In the genomic region with DNA sequence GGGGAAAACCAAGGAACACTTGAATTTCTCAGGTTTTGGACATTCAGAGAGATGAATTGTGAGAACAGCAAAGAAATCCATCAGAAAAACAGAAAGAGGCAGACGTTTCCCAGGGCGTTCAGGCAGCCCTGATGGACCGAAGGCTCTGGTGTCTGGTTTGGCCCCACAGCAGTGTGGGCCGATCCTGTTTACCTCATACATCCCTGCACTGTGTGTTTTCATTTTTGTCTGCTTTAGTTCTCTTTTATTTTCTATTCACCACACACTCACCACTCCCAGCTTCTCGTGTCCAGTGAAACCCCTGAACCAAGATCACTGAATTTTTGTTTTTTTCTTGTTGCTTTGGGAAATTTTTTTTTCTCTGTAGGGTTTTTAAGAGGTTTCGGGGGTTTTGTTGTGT, we compare ENCODE assay signal across 14 cellular contexts. TPM values are rescaled to one million over a fixed set of nuclear protein-coding genes. Genes with fewer than 3 reads are reported as not detected.
A peak's percentile ranks its signal among the peaks of the same experiment; 100 is the strongest.
DNase-seq lines count a peak whose midpoint lies in the region; ATAC-seq and TF ChIP-seq lines count a peak whose summit lies in the region.
"Had no signal": no experiment of that assay in that cellular context is flagged by ENCODE, and none has a peak within 500 bp of the region (broad histone marks: within the 10 kb centered on the region; RNA-seq: fewer than 3 reads in every experiment).

No MANE protein-coding gene starts in this region.

- H3K4me3 Mint-ChIP-seq in activated CD8-positive, alpha-beta memory T cell treated with anti-CD3 and anti-CD28 coated beads, Interleukin-2, amount 10 ng/mL, durations not matched to agents 7 days and 5 days: no peak overlapping the region
- peak overlapping the region; percentile 82 for H3K4me3 Mint-ChIP-seq in endothelial cell (ENCODE audit: unreplicated experiment)
- H3K4me3 Mint-ChIP-seq: CD4-positive, alpha-beta T cell; H9 had no signal

- no peak for ATAC-seq in activated CD8-positive, alpha-beta memory T cell treated with anti-CD3 and anti-CD28 coated beads, Interleukin-2, amount 10 ng/mL, durations not matched to agents 7 days and 5 days
- ATAC-seq in HG02610 (IDR thresholded peaks at IDR 0.05; ENCODE audit: unreplicated experiment): no peak
- ATAC-seq: A549 had no signal

- no peaks in the 10 kb centered on the region for H3K27me3 Mint-ChIP-seq in activated CD8-positive, alpha-beta memory T cell treated with anti-CD3 and anti-CD28 coated beads, Interleukin-2, amount 10 ng/mL, durations not matched to agents 7 days and 5 days
- H3K27me3 Mint-ChIP-seq in endothelial cell (ENCODE audit: unreplicated experiment): peaks cover 4% of the 10 kb centered on the region
- H3K27me3 Mint-ChIP-seq: CD4-positive, alpha-beta T cell had no signal

- TF ChIP-seq CTCF in endothelial cell (IDR thresholded peaks at IDR 0.05; ENCODE audit: unreplicated experiment): no peak

- CTCF ChIA-PET in activated CD8-positive, alpha-beta memory T cell treated with anti-CD3 and anti-CD28 coated beads, Interleukin-2, amount 10 ng/mL, durations not matched to agents 7 days and 5 days (lab: Charles Lee): interaction anchor here (0.6 to 1.0 kb wide), 3 partner anchors 32 to 533 kb away, joined by 3 to 4 read pairs (median 4); no protein-coding TSS in a partner anchor

- H3K4me1 Mint-ChIP-seq in activated CD8-positive, alpha-beta memory T cell treated with anti-CD3 and anti-CD28 coated beads, Interleukin-2, amount 10 ng/mL, durations not matched to agents 7 days and 5 days: no peaks in the 10 kb centered on the region
- H3K4me1 Mint-ChIP-seq in endothelial cell (ENCODE audit: unreplicated experiment): no peaks in the 10 kb centered on the region

- H3K27ac Mint-ChIP-seq in activated CD8-positive, alpha-beta memory T cell treated with anti-CD3 and anti-CD28 coated beads, Interleukin-2, amount 10 ng/mL, durations not matched to agents 7 days and 5 days: peak overlapping the region; percentile 2
- H3K27ac Mint-ChIP-seq in endothelial cell (ENCODE audit: unreplicated experiment): peak overlapping the region; percentile 74
- H3K27ac Mint-ChIP-seq: CD4-positive, alpha-beta T cell had no signal

- H3K36me3 Mint-ChIP-seq in activated CD8-positive, alpha-beta memory T cell treated with anti-CD3 and anti-CD28 coated beads, Interleukin-2, amount 10 ng/mL, durations not matched to agents 7 days and 5 days: peaks cover 33% of the 10 kb centered on the region
- peaks cover 33% of the 10 kb centered on the region for H3K36me3 Mint-ChIP-seq in endothelial cell (ENCODE audit: low read depth, unreplicated experiment)

- DNase-seq in activated CD8-positive, alpha-beta memory T cell treated with anti-CD3 and anti-CD28 coated beads, Interleukin-2, amount 10 ng/mL, durations not matched to agents 7 days and 5 days: no peak
- no peak for DNase-seq in activated CD8-positive, alpha-beta memory T cell treated with anti-CD3 and anti-CD28 coated beads for 24 hours
- DNase-seq in endothelial cell (ENCODE audit: low spot score): no peak
- DNase-seq in T-helper 9 cell: no peak
- DNase-seq in NCI-H524 (lab: John Stamatoyannopoulos, UW): no peak
- DNase-seq: AML-193; CD4-positive, alpha-beta T cell; DMS79 treated with DMSO at 0.1 percent for 48 hours; GF-D8; GOT3; H9 had no signal

- peaks cover 2% of the 10 kb centered on the region for H3K9me3 Mint-ChIP-seq in activated CD8-positive, alpha-beta memory T cell treated with anti-CD3 and anti-CD28 coated beads, Interleukin-2, amount 10 ng/mL, durations not matched to agents 7 days and 5 days (ENCODE audit: low read depth)
- no peaks in the 10 kb centered on the region for H3K9me3 Mint-ChIP-seq in endothelial cell (ENCODE audit: unreplicated experiment)
- H3K9me3 Mint-ChIP-seq: CD4-positive, alpha-beta T cell had no signal

RNA-seq across cellular contexts. Expression of a gene that starts 11.9 kb away (rescaled TPM):
- 10 to 100 TPM; 64.5 to 87.9 TPM for total RNA-seq in activated CD8-positive, alpha-beta memory T cell treated with anti-CD3 and anti-CD28 coated beads, Interleukin-2, amount 10 ng/mL, durations not matched to agents 7 days and 5 days
- 53.1 TPM for total RNA-seq in endothelial cell (ENCODE audit: unreplicated experiment)

RNA-seq across cellular contexts. Expression of a gene that starts 27.9 kb away (rescaled TPM):
- not detected for total RNA-seq in activated CD8-positive, alpha-beta memory T cell treated with anti-CD3 and anti-CD28 coated beads, Interleukin-2, amount 10 ng/mL, durations not matched to agents 7 days and 5 days
- total RNA-seq in endothelial cell (ENCODE audit: unreplicated experiment): 0.95 TPM
- total RNA-seq: HT-29 had no signal

RNA-seq across cellular contexts. Expression of a gene that starts 46.4 kb away (rescaled TPM):
- 10 to 100 TPM; 30.6 to 35.9 TPM for total RNA-seq in activated CD8-positive, alpha-beta memory T cell treated with anti-CD3 and anti-CD28 coated beads, Interleukin-2, amount 10 ng/mL, durations not matched to agents 7 days and 5 days
- 108 TPM for total RNA-seq in endothelial cell (ENCODE audit: unreplicated experiment)

RNA-seq across cellular contexts. Expression of a gene that starts 48.6 kb away (rescaled TPM):
- 100 to 1,000 TPM; 172 to 212 TPM for total RNA-seq in activated CD8-positive, alpha-beta memory T cell treated with anti-CD3 and anti-CD28 coated beads, Interleukin-2, amount 10 ng/mL, durations not matched to agents 7 days and 5 days
- 182 TPM for total RNA-seq in endothelial cell (ENCODE audit: unreplicated experiment)

RNA-seq across cellular contexts. Expression of a gene that starts 49.0 kb away (rescaled TPM):
- total RNA-seq in activated CD8-positive, alpha-beta memory T cell treated with anti-CD3 and anti-CD28 coated beads, Interleukin-2, amount 10 ng/mL, durations not matched to agents 7 days and 5 days: not detected
- not detected for total RNA-seq in endothelial cell (ENCODE audit: unreplicated experiment)
- total RNA-seq: CD4-positive, alpha-beta T cell; H9; HT-29 had no signal
